In genomic region chr6:46244670-46245069, GRCh38 we compare ENCODE assay signal across 16 cellular contexts.
DNase-seq lines count a peak whose midpoint lies in the region; ATAC-seq and TF ChIP-seq lines count a peak whose summit lies in the region.
"Had no signal": no experiment of that assay in that cellular context is flagged by ENCODE, and none has a peak within 500 bp of the region (broad histone marks: within the 10 kb centered on the region; RNA-seq: fewer than 3 reads in every experiment).

No MANE protein-coding gene starts in this region.

- peak overlapping the region in 6 of 11 experiments; percentile 51 to 72 (median 62); a peak in 12 of 22 replicates for H3K27ac ChIP-seq in BLaER1 treated with 17β-estradiol and CSF1 and Interleukin-3, amounts not matched to agents 10 nM and 100 nM
- H3K27ac ChIP-seq in left ventricle myocardium inferior (replicated peaks) (peak overlapping the region; percentile 85), substantia nigra (ENCODE audit: low read depth, low read length, poor library complexity, severe bottlenecking) (peak overlapping the region; percentile 16)

- peak overlapping the region; percentile 73 for H3K27ac Mint-ChIP-seq in glutamatergic neuron (ENCODE audit: unreplicated experiment)
- H3K27ac Mint-ChIP-seq: B cell; CD14-positive monocyte; CD8-positive, alpha-beta T cell had no signal

- peaks cover 13 to 58% (median 40%) of the 10 kb centered on the region in 10 experiments for H3K4me1 ChIP-seq in BLaER1 treated with 17β-estradiol and CSF1 and Interleukin-3, amounts not matched to agents 10 nM and 100 nM
- peaks cover 78% of the 10 kb centered on the region for H3K4me1 ChIP-seq in left ventricle myocardium inferior

- peaks cover 6% of the 10 kb centered on the region for H3K27me3 Mint-ChIP-seq in glutamatergic neuron (ENCODE audit: unreplicated experiment)

- H3K9me3 Mint-ChIP-seq in glutamatergic neuron (ENCODE audit: unreplicated experiment) = peaks cover 3% of the 10 kb centered on the region
- H3K9me3 Mint-ChIP-seq: CD8-positive, alpha-beta T cell; GM23338 had no signal

- H3K4me2 ChIP-seq in BLaER1 treated with 17β-estradiol and CSF1 and Interleukin-3, amounts not matched to agents 10 nM and 100 nM = peak overlapping the region; percentile 39 to 78 (median 68); a peak in 20 of 22 replicates
- H3K4me2 ChIP-seq: GM23338 had no signal

- peak overlapping the region in 2 of 11 experiments; percentile 12 to 26; a peak in 1 of 22 replicates for H3K9ac ChIP-seq in BLaER1 treated with 17β-estradiol and CSF1 and Interleukin-3, amounts not matched to agents 10 nM and 100 nM

- no peaks in the 10 kb centered on the region for H3K27me3 ChIP-seq in BLaER1 treated with 17β-estradiol and CSF1 and Interleukin-3, amounts not matched to agents 10 nM and 100 nM
- H3K27me3 ChIP-seq in left ventricle myocardium inferior (ENCODE audit: low read depth) = no peaks in the 10 kb centered on the region

- intact Hi-C loops in left ventricle myocardium inferior (cut with micrococcal nuclease) = no loop called here

- ATAC-seq in HG03378 (IDR thresholded peaks at IDR 0.05; ENCODE audit: unreplicated experiment) = no peak
- ATAC-seq: CD8-positive, alpha-beta T cell; GM23338 had no signal

- H4K20me1 ChIP-seq in BLaER1 treated with 17β-estradiol and CSF1 and Interleukin-3, amounts not matched to agents 10 nM and 100 nM = no peaks in the 10 kb centered on the region

- no peak for TF ChIP-seq CTCF in glutamatergic neuron (IDR thresholded peaks at IDR 0.05; ENCODE audit: partially characterized antibody, unreplicated experiment)
- no peak for TF ChIP-seq CTCF in left ventricle myocardium inferior (IDR thresholded peaks at IDR 0.05; ENCODE audit: borderline replicate concordance)

- H3K36me3 Mint-ChIP-seq in glutamatergic neuron (ENCODE audit: unreplicated experiment) = no peaks in the 10 kb centered on the region
- H3K36me3 Mint-ChIP-seq: CD14-positive monocyte; CD8-positive, alpha-beta T cell had no signal

- peaks cover 0 to 7% (median 0%) of the 10 kb centered on the region in 11 experiments; a peak in 5 of 22 replicates for H3K9me3 ChIP-seq in BLaER1 treated with 17β-estradiol and CSF1 and Interleukin-3, amounts not matched to agents 10 nM and 100 nM (replicated peaks in 1 of 11)
- H3K9me3 ChIP-seq in left ventricle myocardium inferior (replicated peaks) = no peaks in the 10 kb centered on the region

- H3K36me3 ChIP-seq in BLaER1 treated with 17β-estradiol and CSF1 and Interleukin-3, amounts not matched to agents 10 nM and 100 nM = no peaks in the 10 kb centered on the region
- H3K36me3 ChIP-seq in left ventricle myocardium inferior = no peaks in the 10 kb centered on the region

- no peak overlapping the region for H3K4me3 ChIP-seq in BLaER1 treated with 17β-estradiol and CSF1 and Interleukin-3, amounts not matched to agents 10 nM and 100 nM
- H3K4me3 ChIP-seq in left ventricle myocardium inferior = no peak overlapping the region
- H3K4me3 ChIP-seq: GM23338 had no signal

- no peak for DNase-seq in glutamatergic neuron
- no peak for DNase-seq in left ventricle myocardium inferior
- DNase-seq in substantia nigra (lab: John Stamatoyannopoulos, UW) = no peak
- no peak for DNase-seq in hepatic stellate cell (ENCODE audit: low spot score)
- no peak for DNase-seq in NCI-H1417 (lab: John Stamatoyannopoulos, UW)
- DNase-seq: CD8-positive, alpha-beta T cell; COR-L47; DMS153; DMS79 treated with DMSO at 0.1 percent for 48 hours; GDM1; H7 had no signal

- H3K4me3 Mint-ChIP-seq in glutamatergic neuron (ENCODE audit: unreplicated experiment) = no peak overlapping the region
- H3K4me3 Mint-ChIP-seq: CD14-positive monocyte; CD8-positive, alpha-beta T cell; GM23338 had no signal

- H3K4me1 Mint-ChIP-seq in glutamatergic neuron (ENCODE audit: low read depth, unreplicated experiment) = peaks cover 42% of the 10 kb centered on the region

Comparison
In these comparisons a context has a peak if more than half of its experiments do, and no peak if none do; other contexts are left out.
1. H3K27ac ChIP-seq: peak in every context shown above with its lines; median percentile 85 in left ventricle myocardium inferior; 62 in BLaER1 treated with 17β-estradiol and CSF1 and Interleukin-3, amounts not matched to agents 10 nM and 100 nM; 16 in substantia nigra.